In genomic region chr16:66429290-66429962, GRCh38 we compare ENCODE assay signal across 23 cellular contexts. TPM values are rescaled to one million over a fixed set of nuclear protein-coding genes. Genes with fewer than 3 reads are reported as not detected.
DNase-seq lines count a peak whose midpoint lies in the region; ATAC-seq, FAIRE-seq and TF ChIP-seq lines count a peak whose summit lies in the region.
"Had no signal": no experiment of that assay in that cellular context is flagged by ENCODE, and none has a peak within 500 bp of the region (broad histone marks: within the 10 kb centered on the region; RNA-seq: fewer than 3 reads in every experiment).

No MANE protein-coding gene starts in this region.

- peaks cover 30% of the 10 kb centered on the region for H3K4me1 Mint-ChIP-seq in GM23338
- peaks cover 13% of the 10 kb centered on the region for H3K4me1 Mint-ChIP-seq in brain

- no peak for TF ChIP-seq POLR2A in A549 (IDR thresholded peaks at IDR 0.05; ENCODE audit: low read length)

- no peak for FAIRE-seq in A549 (lab: Jason Lieb, UNC)
- FAIRE-seq: H54 had no signal

- no peaks in the 10 kb centered on the region for H3K9me3 Mint-ChIP-seq in GM23338
- peaks cover 3 to 19% (median 9%) of the 10 kb centered on the region in 5 experiments for H3K9me3 Mint-ChIP-seq in brain
- H3K9me3 Mint-ChIP-seq: activated CD4-positive, alpha-beta T cell treated with anti-CD3 and anti-CD28 coated beads, Interleukin-2, amount 10 ng/mL, durations not matched to agents 24 days and 14 days; activated naive CD4-positive, alpha-beta T cell treated with anti-CD3 and anti-CD28 coated beads for 36 hours had no signal

- H3K27me3 ChIP-seq in GM23338 (ENCODE audit: insufficient read depth) (peaks cover 73% of the 10 kb centered on the region), left lung (peaks cover 32 to 75% of the 10 kb centered on the region in 2 donors)
- H3K27me3 ChIP-seq: ovary had no signal

- peak; percentile 22 to 33; a peak in 3 of 6 replicates for ATAC-seq in A549
- no peak for ATAC-seq in GM23338
- ATAC-seq in left lung = no peak
- no peak for ATAC-seq in HG02884 (IDR thresholded peaks at IDR 0.05; ENCODE audit: unreplicated experiment)
- ATAC-seq: gastrocnemius medialis, left ventricle myocardium superior had no signal

- H3K36me3 Mint-ChIP-seq in GM23338 (ENCODE audit: low read depth) = no peaks in the 10 kb centered on the region
- no peaks in the 10 kb centered on the region for H3K36me3 Mint-ChIP-seq in brain

- no peaks in the 10 kb centered on the region for H3K36me3 ChIP-seq in GM23338 (ENCODE audit: insufficient read depth)
- no peaks in the 10 kb centered on the region for H3K36me3 ChIP-seq in left lung
- H3K36me3 ChIP-seq: ascending aorta, colonic mucosa, gastrocnemius medialis, ovary, stomach, upper lobe of left lung had no signal

- TF ChIP-seq CTCF in A549 (IDR thresholded peaks at IDR 0.05) = no peak
- TF ChIP-seq CTCF in GM23338 (conservative IDR thresholded peaks at IDR 0.05; ENCODE audit: low read depth in 2 of 2) = peak; percentile 23 to 25; a peak in 2 of 4 replicates
- TF ChIP-seq CTCF in brain (conservative IDR thresholded peaks at IDR 0.05) = peak in 1 of 2 experiments; percentile 15
- TF ChIP-seq CTCF in left lung (IDR thresholded peaks at IDR 0.05) = no peak

- TF ChIP-seq EP300 in A549 (IDR thresholded peaks at IDR 0.05) = no peak

- no peaks in the 10 kb centered on the region for H3K9me2 ChIP-seq in GM23338 (ENCODE audit: insufficient read depth)

- H3K27ac ChIP-seq in A549 (no peak overlapping the region), GM23338 (ENCODE audit: low read depth) (no peak overlapping the region), left lung (no peak overlapping the region)
- H3K27ac ChIP-seq: ascending aorta, colonic mucosa, gastrocnemius medialis, ovary, stomach, upper lobe of left lung had no signal

- H3K9me3 ChIP-seq in A549 = no peaks in the 10 kb centered on the region
- H3K9me3 ChIP-seq in left lung = no peaks in the 10 kb centered on the region
- H3K9me3 ChIP-seq: ascending aorta, colonic mucosa, gastrocnemius medialis, ovary, stomach, upper lobe of left lung had no signal

- H3F3A ChIP-seq in GM23338 (replicated peaks; ENCODE audit: low read depth) = no peaks in the 10 kb centered on the region

- H3K4me2 ChIP-seq in A549 = no peak overlapping the region
- H3K4me2 ChIP-seq in GM23338 = peak overlapping the region; percentile 88

- H3K4me1 ChIP-seq in A549 (peaks cover 19% of the 10 kb centered on the region), GM23338 (ENCODE audit: insufficient read depth) (peaks cover 8% of the 10 kb centered on the region), left lung (peaks cover 11 to 18% of the 10 kb centered on the region in 2 donors)

- WGBS in A549 (ENCODE audit: missing lambda C conversion rate) = 84% methylated on average over 9 of the region's 9 CpGs

- CTCF ChIA-PET in A549 (lab: Yijun Ruan, JAX) = interaction anchor here (0.8 to 1.6 kb wide), 6 partner anchors 10 to 86 kb away, joined by 3 to 5 read pairs (median 3); no protein-coding TSS in a partner anchor

- H3K4me3 ChIP-seq in A549 = no peak overlapping the region
- H3K4me3 ChIP-seq in GM23338 = peak overlapping the region; percentile 61
- H3K4me3 ChIP-seq in left lung = no peak overlapping the region
- H3K4me3 ChIP-seq: ascending aorta, colonic mucosa, gastrocnemius medialis, ovary, stomach, upper lobe of left lung had no signal

- POLR2A ChIA-PET in A549 (lab: Yijun Ruan, JAX) = no interaction called here

- H3K79me2 ChIP-seq in GM23338 (replicated peaks; ENCODE audit: insufficient read depth) = no peaks in the 10 kb centered on the region

- no peak overlapping the region for H3K27ac Mint-ChIP-seq in GM23338
- H3K27ac Mint-ChIP-seq in brain = no peak overlapping the region
- H3K27ac Mint-ChIP-seq: activated CD4-positive, alpha-beta T cell treated with anti-CD3 and anti-CD28 coated beads, Interleukin-2, amount 10 ng/mL, durations not matched to agents 24 days and 14 days; activated naive CD4-positive, alpha-beta T cell treated with anti-CD3 and anti-CD28 coated beads for 36 hours had no signal

- intact Hi-C loops in left lung (cut with DNase I) = no loop called here

- DNase-seq in A549 (ENCODE audit: low read depth in 1 of 2, low spot score in 1 of 2) (no peak), GM23338 (ENCODE audit: low spot score) (peak; percentile 53), mesenteric fat pad (ENCODE audit: low spot score) (peak; percentile 71), left lung (no peak), NCI-H748 treated with DMSO at 0.1 percent for 48 hours (lab: John Stamatoyannopoulos, UW) (no peak)
- DNase-seq in activated CD4-positive, alpha-beta T cell treated with anti-CD3 and anti-CD28 coated beads, Interleukin-2, amount 50 U/mL, for 48 hours = no peak
- DNase-seq: activated CD4-positive, alpha-beta T cell treated with anti-CD3 and anti-CD28 coated beads, Interleukin-2, amount 10 ng/mL, durations not matched to agents 24 days and 14 days; activated naive CD4-positive, alpha-beta T cell treated with anti-CD3 and anti-CD28 coated beads for 36 hours; activated T-cell treated with anti-CD3 and anti-CD28 coated beads for 4 hours; colonic mucosa; gastrocnemius medialis; KBM-7; left ventricle myocardium superior; NCI-H1930; NCI-H526; ovary; stomach; T-helper 9 cell; upper lobe of left lung had no signal

- no peaks in the 10 kb centered on the region for H4K20me1 ChIP-seq in GM23338 (replicated peaks; ENCODE audit: insufficient read depth)

- H3K4me3 Mint-ChIP-seq in GM23338 (no peak overlapping the region), brain (peak overlapping the region in 3 of 5 experiments; percentile 16 to 77 (median 72))
- H3K4me3 Mint-ChIP-seq: activated naive CD4-positive, alpha-beta T cell treated with anti-CD3 and anti-CD28 coated beads for 36 hours had no signal

- no peak for TF ChIP-seq RAD21 in A549 (conservative IDR thresholded peaks at IDR 0.05 in 1 of 2, IDR thresholded peaks at IDR 0.05 in 1 of 2)

- no peak overlapping the region for H2AFZ ChIP-seq in GM23338

- peaks cover 57% of the 10 kb centered on the region for H3K27me3 Mint-ChIP-seq in GM23338 (ENCODE audit: insufficient read depth, low read depth, poor library complexity)
- peaks cover 79% of the 10 kb centered on the region for H3K27me3 Mint-ChIP-seq in brain

TF ChIP-seq in A549, 52 proteins besides CTCF, POLR2A, EP300 and RAD21 (continues in another document):
- TF ChIP-seq HOXA7 (CRISPR knock-in tag; IDR thresholded peaks at IDR 0.05) (no peak), RCOR1 (IDR thresholded peaks at IDR 0.05; ENCODE audit: low read depth, low read length) (no peak), NPAS2 (CRISPR knock-in tag; IDR thresholded peaks at IDR 0.05; ENCODE audit: borderline replicate concordance) (no peak), HOXB13 (CRISPR knock-in tag; IDR thresholded peaks at IDR 0.05; ENCODE audit: low read depth) (no peak), FOXS1 (CRISPR knock-in tag; IDR thresholded peaks at IDR 0.05) (no peak), ESRRA (IDR thresholded peaks at IDR 0.05; ENCODE audit: borderline replicate concordance, low read length) (no peak), NFE2L2 (conservative IDR thresholded peaks at IDR 0.05; ENCODE audit: low read length) (no peak), CEBPB (IDR thresholded peaks at IDR 0.05) (no peak), PBX3 (IDR thresholded peaks at IDR 0.05) (no peak), MAZ (IDR thresholded peaks at IDR 0.05; ENCODE audit: borderline replicate concordance, low read depth, low read length) (no peak)

TF ChIP-seq in GM23338, 12 proteins besides CTCF, POLR2A, EP300 and RAD21 (continues in another document):
- no peak for TF ChIP-seq REST (IDR thresholded peaks at IDR 0.05; ENCODE audit: unreplicated experiment)
- no peak for TF ChIP-seq JUNB (IDR thresholded peaks at IDR 0.05; ENCODE audit: unreplicated experiment)
- no peak for TF ChIP-seq STAT1 (IDR thresholded peaks at IDR 0.05; ENCODE audit: unreplicated experiment)

RNA-seq across cellular contexts. Expression of gene BEAN1, which starts 2.3 kb away (rescaled TPM):
- polyA plus RNA-seq in A549 (2011; rRNA removed) (0.98 and 1.4 TPM in 2 replicates), A549 (2017; fragmentation: RNase III; extraction: RNeasy Plus Mini Kit Qiagen cat#74134 plus additional on column Dnase treatment) (1.2 to 2.4 TPM (median 1.7 TPM) in 3 replicates), GM23338 (2016; fragmentation: Nextera tagmentation; extraction: Ambion mirVana) (0.10 TPM in 1 of 2 replicates, not detected in the other), brain (ENCODE audit: insufficient read depth, low read depth, low replicate concordance) (6.1 TPM)
- 0.58 and 0.63 TPM in 2 replicates for polyA plus RNA-seq in A549 (2012; cell fraction: cytosol; rRNA removed)
- polyA plus RNA-seq in A549 (2012; cell fraction: nucleus; rRNA removed) = 1.3 and 1.5 TPM in 2 replicates
- polyA minus RNA-seq in A549 (2011; rRNA and poly(A)+ RNA removed) = 0.83 and 1.4 TPM in 2 replicates
- total RNA-seq in GM23338 (2014; rRNA removed; shearing (Covaris generic)) = 0.07 TPM in 1 of 2 replicates, not detected in the other
- total RNA-seq in mesenteric fat pad (0.51 TPM), left lung (1 to 10 TPM in 1 of 2 donors, under 1 TPM in 1; 0.65 to 2.0 TPM)
- total RNA-seq: activated CD4-positive, alpha-beta T cell treated with anti-CD3 and anti-CD28 coated beads, Interleukin-2, amount 10 ng/mL, durations not matched to agents 24 days and 14 days; activated naive CD4-positive, alpha-beta T cell treated with anti-CD3 and anti-CD28 coated beads for 36 hours; ascending aorta; gastrocnemius medialis had no signal

Comparison
In these comparisons a context has a peak if more than half of its experiments do, and no peak if none do; other contexts are left out.
1. ATAC-seq: peak in A549 (2 of 2); none in GM23338 (single experiment), left lung (single experiment) and HG02884 (single experiment).
2. DNase-seq: peak in GM23338 (single experiment) and mesenteric fat pad (single experiment); none in A549 (0 of 2), left lung (0 of 2), activated CD4-positive, alpha-beta T cell treated with anti-CD3 and anti-CD28 coated beads, Interleukin-2, amount 50 U/mL, for 48 hours (0 of 2) and NCI-H748 treated with DMSO at 0.1 percent for 48 hours (single experiment).
3. CTCF ChIP-seq: peak in GM23338 (2 of 2); none in A549 (single experiment) and left lung (0 of 2).